1 cellular context compared by ENCODE assay signal in genomic region chr11:86737223-86737622, GRCh38.
TF ChIP-seq lines count a peak whose summit lies in the region.

No MANE protein-coding gene starts in this region.

TF ChIP-seq in HepG2, 621 proteins besides CTCF, POLR2A, EP300 and RAD21 (continued from another document):
- no peak for TF ChIP-seq MLXIP (CRISPR knock-in tag; IDR thresholded peaks at IDR 0.05; ENCODE audit: borderline replicate concordance)
- TF ChIP-seq PCBP2 (optimal IDR thresholded peaks at IDR 0.05; ENCODE audit: low read depth, low read length, poor library complexity, severe bottlenecking), result no peak
- TF ChIP-seq ZBTB34 (CRISPR knock-in tag; IDR thresholded peaks at IDR 0.05), result no peak
- TF ChIP-seq MXD4 (CRISPR knock-in tag; IDR thresholded peaks at IDR 0.05), result no peak
- TF ChIP-seq ZNF816 (CRISPR knock-in tag; IDR thresholded peaks at IDR 0.05; ENCODE audit: borderline replicate concordance), result no peak
- no peak for TF ChIP-seq ZSCAN5A (CRISPR knock-in tag; IDR thresholded peaks at IDR 0.05; ENCODE audit: borderline replicate concordance)
- no peak for TF ChIP-seq KLF13 (CRISPR knock-in tag; IDR thresholded peaks at IDR 0.05)
- no peak for TF ChIP-seq ZSCAN21 (CRISPR knock-in tag; IDR thresholded peaks at IDR 0.05; ENCODE audit: borderline replicate concordance)
- no peak for TF ChIP-seq ETV5 (CRISPR knock-in tag; IDR thresholded peaks at IDR 0.05; ENCODE audit: borderline replicate concordance)
- no peak for TF ChIP-seq MATR3 (CRISPR knock-in tag; IDR thresholded peaks at IDR 0.05)
- TF ChIP-seq KLF9 (CRISPR knock-in tag; IDR thresholded peaks at IDR 0.05; ENCODE audit: low read depth), result no peak
- no peak for TF ChIP-seq NFRKB (IDR thresholded peaks at IDR 0.05)
- TF ChIP-seq MEIS1 (CRISPR knock-in tag; IDR thresholded peaks at IDR 0.05; ENCODE audit: borderline replicate concordance), result no peak
